23 cellular contexts compared by ENCODE assay signal in the genomic region with DNA sequence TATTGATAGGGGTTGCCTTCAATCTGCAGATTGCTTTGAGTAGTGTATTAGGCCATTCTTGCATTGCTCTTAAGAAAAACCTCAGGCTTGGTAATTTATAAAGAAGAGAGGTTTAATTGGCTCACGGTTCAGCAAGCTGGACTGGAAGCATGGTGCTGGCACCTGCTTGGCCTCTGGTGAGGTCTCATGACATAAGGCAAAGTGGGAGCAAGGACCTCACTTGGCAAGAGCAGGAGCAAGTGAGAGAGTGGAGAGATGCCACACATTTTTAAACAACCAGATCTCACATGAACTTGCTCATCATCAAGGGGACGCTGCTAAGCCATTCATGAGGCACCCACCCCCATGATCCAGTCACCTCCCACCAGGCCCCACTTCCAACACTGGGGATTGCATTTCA. TPM values are rescaled to one million over a fixed set of nuclear protein-coding genes. Genes with fewer than 3 reads are reported as not detected.
DNase-seq lines count a peak whose midpoint lies in the region; ATAC-seq and TF ChIP-seq lines count a peak whose summit lies in the region.
"Had no signal": no experiment of that assay in that cellular context is flagged by ENCODE, and none has a peak within 500 bp of the region (broad histone marks: within the 10 kb centered on the region; RNA-seq: fewer than 3 reads in every experiment).

No MANE protein-coding gene starts in this region.

- peak overlapping the region; percentile 31 for H3K27ac Mint-ChIP-seq in memory B cell
- H3K27ac Mint-ChIP-seq in type B pancreatic cell: peak overlapping the region; percentile 1
- H3K27ac Mint-ChIP-seq: stimulated activated naive CD8-positive, alpha-beta T cell treated with anti-CD3 and anti-CD28 coated beads, Interleukin-15, amount 100 ng/mL, for 72 hours; WTC11 had no signal

- intact Hi-C loops in left ventricle myocardium superior (cut with micrococcal nuclease): no loop called here
- intact Hi-C loops in Right ventricle myocardium inferior (cut with DNase I): no loop called here

- H3K36me3 Mint-ChIP-seq in memory B cell (peaks cover 8% of the 10 kb centered on the region), type B pancreatic cell (peaks cover 7% of the 10 kb centered on the region)

- ATAC-seq in left ventricle myocardium superior (peak; percentile 32), Right ventricle myocardium inferior (no peak), memory B cell (ENCODE audit: low read depth) (no peak), GM19463 (IDR thresholded peaks at IDR 0.05; ENCODE audit: unreplicated experiment) (no peak)
- ATAC-seq: stimulated activated naive CD8-positive, alpha-beta T cell treated with anti-CD3 and anti-CD28 coated beads, Interleukin-15, amount 100 ng/mL, for 72 hours; WTC11 had no signal

- H3K27me3 Mint-ChIP-seq in memory B cell (no peaks in the 10 kb centered on the region), type B pancreatic cell (peaks cover 3% of the 10 kb centered on the region)
- H3K27me3 Mint-ChIP-seq: stimulated activated naive CD8-positive, alpha-beta T cell treated with anti-CD3 and anti-CD28 coated beads, Interleukin-15, amount 100 ng/mL, for 72 hours had no signal

- TF ChIP-seq CTCF in type B pancreatic cell (conservative IDR thresholded peaks at IDR 0.05): no peak

- peak; percentile 51 for DNase-seq in left ventricle myocardium superior
- no peak for DNase-seq in Right ventricle myocardium inferior (ENCODE audit: missing footprints)
- DNase-seq in NCI-H446 treated with DMSO at 0.1 percent for 48 hours (lab: John Stamatoyannopoulos, UW): peak; percentile 48
- DNase-seq in memory B cell (ENCODE audit: low spot score in 2 of 2): no peak
- DNase-seq in type B pancreatic cell (ENCODE audit: extremely low spot score, unreplicated experiment): no peak
- no peak for DNase-seq in germinal center (ENCODE audit: low spot score)
- DNase-seq: activated CD4-positive, alpha-beta T cell treated with anti-CD3 and anti-CD28 coated beads, Interleukin-2, amount 50 U/mL, for 4 hours; activated naive CD4-positive, alpha-beta T cell treated with Interleukin-2 at 50 U/mL for 16 hours; Caco-2; effector memory CD4-positive, alpha-beta T cell; kidney glomerular epithelial cell; mesenchymal stem cell; NCI-H1436 treated with DMSO at 0.1 percent for 48 hours; NCI-H510A; SHP77 treated with DMSO at 0.1 percent for 48 hours; stimulated activated naive CD8-positive, alpha-beta T cell treated with anti-CD3 and anti-CD28 coated beads, Interleukin-15, amount 100 ng/mL, for 72 hours; T-helper 9 cell had no signal

- H3K4me3 Mint-ChIP-seq in memory B cell: no peak overlapping the region
- no peak overlapping the region for H3K4me3 Mint-ChIP-seq in type B pancreatic cell
- H3K4me3 Mint-ChIP-seq: stimulated activated naive CD8-positive, alpha-beta T cell treated with anti-CD3 and anti-CD28 coated beads, Interleukin-15, amount 100 ng/mL, for 72 hours; WTC11 had no signal

- peaks cover 43% of the 10 kb centered on the region for H3K4me1 Mint-ChIP-seq in memory B cell
- H3K4me1 Mint-ChIP-seq in type B pancreatic cell (ENCODE audit: unreplicated experiment): peaks cover 28% of the 10 kb centered on the region

- H3K9me3 Mint-ChIP-seq in memory B cell (no peaks in the 10 kb centered on the region), type B pancreatic cell (no peaks in the 10 kb centered on the region)

RNA-seq across cellular contexts. Expression of a gene that starts 4.9 kb away (rescaled TPM):
- total RNA-seq in left ventricle myocardium superior (24.9 TPM), Right ventricle myocardium inferior (23.4 TPM), type B pancreatic cell (ENCODE audit: low replicate concordance) (30.8 and 34.5 TPM in 2 replicates)

RNA-seq across cellular contexts. Expression of a gene that starts 35.4 kb away (rescaled TPM):
- total RNA-seq in left ventricle myocardium superior: not detected
- total RNA-seq in Right ventricle myocardium inferior: not detected
- total RNA-seq in type B pancreatic cell (ENCODE audit: low replicate concordance): 8.9 and 18.7 TPM in 2 replicates
- total RNA-seq: Daoy, fibroblast of villous mesenchyme, prostate gland, tibial nerve had no signal

Comparison
In these comparisons a context has a peak if more than half of its experiments do, and no peak if none do; other contexts are left out.
1. DNase-seq: peak in left ventricle myocardium superior (single experiment) and NCI-H446 treated with DMSO at 0.1 percent for 48 hours (single experiment); none in Right ventricle myocardium inferior (single experiment), memory B cell (0 of 2), type B pancreatic cell (single experiment) and germinal center (single experiment).